22 cellular contexts compared by ENCODE assay signal in genomic region chr7:41203542-41203941, GRCh38.
"Had no signal": no experiment of that assay in that cellular context is flagged by ENCODE, and none has a peak within 500 bp of the region (broad histone marks: within the 10 kb centered on the region; RNA-seq: fewer than 3 reads in every experiment).

No MANE protein-coding gene starts in this region.

- H3K36me3 ChIP-seq: SJCRH30 had no signal

- H3K27ac Mint-ChIP-seq: IgD-negative memory B cell had no signal

- ATAC-seq: HepG2, K562, Panc1, Right ventricle myocardium inferior, SK-N-SH treated with all-trans-retinoic acid at 6 μM for 48 hours had no signal

- H3K27me3 ChIP-seq: SJCRH30 had no signal

- H3K9me3 ChIP-seq: SJCRH30 had no signal

- H3K4me1 ChIP-seq: SJCRH30 had no signal

- DNase-seq: Kasumi-1, MM.1S, NCI-H1092 treated with DMSO at 0.1 percent for 48 hours, NCI-H1436, NCI-H187, NCI-H2029, NCI-H2081 treated with DMSO at 0.1 percent for 48 hours, NCI-H2171, NCI-H226, NCI-H446, NCI-H510A, NCI-H524 treated with DMSO at 0.1 percent for 48 hours, NCI-H774, SHP77 treated with DMSO at 0.1 percent for 48 hours, SJCRH30 had no signal

- H3K27ac ChIP-seq: KMS-11, SJCRH30 had no signal

- H3K4me3 Mint-ChIP-seq: IgD-negative memory B cell had no signal

- FAIRE-seq: HepG2, K562 had no signal

- H3K4me2 ChIP-seq: KMS-11 had no signal

- H3K4me3 ChIP-seq: K562, SJCRH30 had no signal

- H3K9ac ChIP-seq: KMS-11 had no signal
